Comparison of ENCODE assay signal across 20 cellular contexts in the genomic region with DNA sequence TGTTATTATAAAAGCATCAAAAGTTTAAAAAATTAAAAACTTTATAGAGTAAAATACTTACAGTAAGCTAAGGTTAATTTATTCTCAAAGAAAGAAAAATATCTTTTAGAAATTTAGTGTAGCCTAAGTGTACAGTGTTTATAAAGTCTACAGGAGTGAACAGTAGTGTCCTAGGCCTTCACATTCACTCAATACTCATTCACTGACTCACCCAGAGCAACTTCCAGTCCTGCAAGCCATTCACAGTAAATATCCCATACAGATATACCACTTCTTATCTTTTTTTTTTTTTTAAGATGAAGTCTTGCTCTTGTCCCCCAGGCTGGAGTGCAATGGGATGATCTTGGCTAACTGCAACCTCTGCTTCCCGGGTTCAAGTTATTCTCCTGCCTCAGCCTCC.
DNase-seq lines count a peak whose midpoint lies in the region; ATAC-seq and TF ChIP-seq lines count a peak whose summit lies in the region.
"Had no signal": no experiment of that assay in that cellular context is flagged by ENCODE, and none has a peak within 500 bp of the region (broad histone marks: within the 10 kb centered on the region; RNA-seq: fewer than 3 reads in every experiment).

No MANE protein-coding gene starts in this region.

- H3K4me1 ChIP-seq in body of pancreas (no peaks in the 10 kb centered on the region), endodermal cell (ENCODE audit: control insufficient read depth, insufficient read depth, low read length) (no peaks in the 10 kb centered on the region)

- no peak overlapping the region for H3K27ac Mint-ChIP-seq in endodermal cell
- H3K27ac Mint-ChIP-seq: activated CD4-positive, alpha-beta T cell treated with anti-CD3 and anti-CD28 coated beads for 36 hours; dendritic cell treated with granulocyte-macrophage colony-stimulating factor and Interleukin-4, amounts not matched to agents 40 ng/mL and 50 ng/mL, for 4 days had no signal

- no peaks in the 10 kb centered on the region for H3K4me1 Mint-ChIP-seq in endodermal cell

- intact Hi-C loops in body of pancreas (cut with DNase I): no loop called here

- no peak for TF ChIP-seq CTCF in fibroblast of pulmonary artery (IDR thresholded peaks at IDR 0.05; ENCODE audit: low read length, missing control alignments)
- TF ChIP-seq CTCF in body of pancreas (IDR thresholded peaks at IDR 0.05): no peak
- TF ChIP-seq CTCF in endodermal cell (conservative IDR thresholded peaks at IDR 0.05): no peak

- no peaks in the 10 kb centered on the region for H3K36me3 Mint-ChIP-seq in endodermal cell (ENCODE audit: low read depth)

- ATAC-seq in body of pancreas: no peak
- ATAC-seq: activated CD4-positive, alpha-beta T cell treated with anti-CD3 and anti-CD28 coated beads for 36 hours; left cardiac atrium; right cardiac atrium had no signal

- no peaks in the 10 kb centered on the region for H3K9me3 Mint-ChIP-seq in endodermal cell
- H3K9me3 Mint-ChIP-seq: dendritic cell treated with granulocyte-macrophage colony-stimulating factor and Interleukin-4, amounts not matched to agents 40 ng/mL and 50 ng/mL, for 4 days had no signal

- no peak overlapping the region for H3K27ac ChIP-seq in body of pancreas
- H3K27ac ChIP-seq in endodermal cell (ENCODE audit: low read depth, low read length): no peak overlapping the region

- WGBS in body of pancreas, 2 donors: 55 to 65% methylated on average over 1 of the region's 1 CpG
- 91% methylated on average over 1 of the region's 1 CpG; no CpG with 5 or more reads in 1 of the 2 experiments for WGBS in endodermal cell (ENCODE audit: insufficient coverage in 1 of 2, insufficient read length in 1 of 2), 2 experiments

- H3K9me3 ChIP-seq in body of pancreas (no peaks in the 10 kb centered on the region), endodermal cell (ENCODE audit: control insufficient read depth, low read length) (peaks cover 7% of the 10 kb centered on the region)

- H3K27me3 ChIP-seq in body of pancreas (no peaks in the 10 kb centered on the region), endodermal cell (ENCODE audit: control insufficient read depth, insufficient read depth, low read length, poor library complexity, severe bottlenecking) (no peaks in the 10 kb centered on the region)

- no peaks in the 10 kb centered on the region for H3K27me3 Mint-ChIP-seq in endodermal cell (ENCODE audit: insufficient read depth)
- H3K27me3 Mint-ChIP-seq: activated CD4-positive, alpha-beta T cell treated with anti-CD3 and anti-CD28 coated beads for 36 hours; dendritic cell treated with granulocyte-macrophage colony-stimulating factor and Interleukin-4, amounts not matched to agents 40 ng/mL and 50 ng/mL, for 4 days had no signal

- H3K4me3 ChIP-seq in fibroblast of pulmonary artery (replicated peaks; ENCODE audit: low read depth, low read length) (no peak overlapping the region), body of pancreas (no peak overlapping the region), endodermal cell (ENCODE audit: low read length) (no peak overlapping the region)

- H3K36me3 ChIP-seq in body of pancreas (replicated peaks in 1 of 2; ENCODE audit: insufficient read depth in 1 of 2, low read depth in 2 of 2): no peaks in the 10 kb centered on the region
- H3K36me3 ChIP-seq in endodermal cell (ENCODE audit: control insufficient read depth, insufficient read depth, low read length): no peaks in the 10 kb centered on the region

- H3K4me3 Mint-ChIP-seq in endodermal cell: no peak overlapping the region
- H3K4me3 Mint-ChIP-seq: activated CD4-positive, alpha-beta T cell treated with anti-CD3 and anti-CD28 coated beads for 36 hours; dendritic cell treated with granulocyte-macrophage colony-stimulating factor and Interleukin-4, amounts not matched to agents 40 ng/mL and 50 ng/mL, for 4 days had no signal

- DNase-seq in A172 (ENCODE audit: low spot score): peak; percentile 64
- peak; percentile 63 for DNase-seq in LHCN-M2 (ENCODE audit: low read depth)
- DNase-seq in amniotic epithelial cell (ENCODE audit: low read depth): peak; percentile 81
- peak; percentile 65 for DNase-seq in fibroblast of pulmonary artery (ENCODE audit: low read depth)
- no peak for DNase-seq in body of pancreas
- no peak for DNase-seq in endodermal cell
- DNase-seq in iPS-NIHi11 (ENCODE audit: low spot score): no peak
- DNase-seq in activated effector memory CD4-positive, alpha-beta T cell treated with anti-CD3 and anti-CD28 coated beads, Interleukin-2, amount 50 U/mL, for 16 hours: no peak
- DNase-seq: 8988T; activated CD4-positive, alpha-beta T cell treated with anti-CD3 and anti-CD28 coated beads for 36 hours; activated gamma-delta T cell treated with Interleukin-2 at 50 U/mL for 16 hours; hypothalamus; left cardiac atrium; NCI-H1694; NCI-H345; NK-92 treated with Interleukin-12 subunit alpha and Interleukin-12 subunit beta, amount 100 ng/mL, for 24 hours; right cardiac atrium; stimulated activated CD4-positive, alpha-beta T cell treated with anti-CD3 and anti-CD28 coated beads, Interleukin-1b, Interleukin-23, amount 100 ng/mL, for 48 hours; T-helper 9 cell had no signal

- H3K9ac ChIP-seq in endodermal cell (ENCODE audit: extremely low read depth, low read length, poor library complexity, severe bottlenecking): no peak overlapping the region

- TF ChIP-seq POLR2A in body of pancreas (IDR thresholded peaks at IDR 0.05): no peak

Comparison
In these comparisons a context has a peak if more than half of its experiments do, and no peak if none do; other contexts are left out.
1. DNase-seq: peak in A172 (single experiment), LHCN-M2 (single experiment), amniotic epithelial cell (single experiment) and fibroblast of pulmonary artery (single experiment); none in body of pancreas (0 of 4), endodermal cell (single experiment), iPS-NIHi11 (single experiment) and activated effector memory CD4-positive, alpha-beta T cell treated with anti-CD3 and anti-CD28 coated beads, Interleukin-2, amount 50 U/mL, for 16 hours (single experiment).